Comparison of ENCODE assay signal across 26 cellular contexts in genomic region chr1:62247391-62248168, GRCh38. TPM values are rescaled to one million over a fixed set of nuclear protein-coding genes. Genes with fewer than 3 reads are reported as not detected.
A peak's percentile ranks its signal among the peaks of the same experiment; 100 is the strongest.
DNase-seq lines count a peak whose midpoint lies in the region; ATAC-seq and TF ChIP-seq lines count a peak whose summit lies in the region.
"Had no signal": no experiment of that assay in that cellular context is flagged by ENCODE, and none has a peak within 500 bp of the region (broad histone marks: within the 10 kb centered on the region; RNA-seq: fewer than 3 reads in every experiment).

No MANE protein-coding gene starts in this region.

- CTCF ChIA-PET in Calu3 (lab: Charles Lee), result no interaction called here

- H3K27ac Mint-ChIP-seq in Calu3 (ENCODE audit: unreplicated experiment) (no peak overlapping the region), chondrocyte (ENCODE audit: unreplicated experiment) (no peak overlapping the region)
- H3K27ac Mint-ChIP-seq: activated CD8-positive, alpha-beta T cell treated with anti-CD3 and anti-CD28 coated beads, Interleukin-2, amount 10 ng/mL, durations not matched to agents 7 days and 5 days; B cell had no signal

- H3K4me1 Mint-ChIP-seq in Calu3 (ENCODE audit: low read depth, unreplicated experiment), result no peaks in the 10 kb centered on the region
- H3K4me1 Mint-ChIP-seq in chondrocyte (ENCODE audit: low read depth), result no peaks in the 10 kb centered on the region
- H3K4me1 Mint-ChIP-seq: B cell; naive thymus-derived CD8-positive, alpha-beta T cell had no signal

- TF ChIP-seq CTCF in Calu3 (IDR thresholded peaks at IDR 0.05; ENCODE audit: unreplicated experiment) (no peak), chondrocyte (IDR thresholded peaks at IDR 0.05) (no peak)

- intact Hi-C loops in Calu3 (cut with micrococcal nuclease; ENCODE audit: unreplicated experiment), result no loop called here

- peaks cover 73% of the 10 kb centered on the region for H3K27me3 Mint-ChIP-seq in Calu3 (ENCODE audit: unreplicated experiment)
- H3K27me3 Mint-ChIP-seq in chondrocyte (ENCODE audit: low read depth), result no peaks in the 10 kb centered on the region

- peak; percentile 20 for DNase-seq in DMS153 (lab: John Stamatoyannopoulos, UW)
- DNase-seq in DMS153 treated with DMSO at 0.1 percent for 48 hours (lab: John Stamatoyannopoulos, UW; ENCODE audit: unreplicated experiment), result no peak
- DNase-seq in Calu3, result peak; percentile 15
- peak; percentile 31 for DNase-seq in NCI-H2227 treated with DMSO at 0.1 percent for 48 hours (lab: John Stamatoyannopoulos, UW)
- peak; percentile 47 for DNase-seq in iPS-NIHi11 (ENCODE audit: low spot score)
- no peak for DNase-seq in chondrocyte (ENCODE audit: low spot score)
- no peak for DNase-seq in activated CD4-positive, alpha-beta T cell treated with anti-CD3 and anti-CD28 coated beads for 1 hour
- DNase-seq: activated CD4-positive, CD25-positive, alpha-beta regulatory T cell; activated CD8-positive, alpha-beta T cell treated with anti-CD3 and anti-CD28 coated beads, Interleukin-2, amount 10 ng/mL, durations not matched to agents 7 days and 5 days; activated naive CD4-positive, alpha-beta T cell treated with Interleukin-2 at 50 U/mL for 16 hours; activated T-cell treated with anti-CD3 and anti-CD28 coated beads, Interleukin-2, amount 50 U/mL, for 1 hour; aorta; cerebellar nuclear complex; effector CD8-positive, alpha-beta T cell; gastrocnemius medialis; Kasumi-1; kidney glomerular epithelial cell; naive thymus-derived CD8-positive, alpha-beta T cell; T1000 had no signal

- no peaks in the 10 kb centered on the region for H3K9me3 Mint-ChIP-seq in Calu3 (ENCODE audit: low read depth, unreplicated experiment)
- H3K9me3 Mint-ChIP-seq in chondrocyte (ENCODE audit: low read depth), result no peaks in the 10 kb centered on the region
- H3K9me3 Mint-ChIP-seq: naive thymus-derived CD8-positive, alpha-beta T cell had no signal

- no peak for ATAC-seq in GM18907 (IDR thresholded peaks at IDR 0.05; ENCODE audit: unreplicated experiment)
- ATAC-seq: activated CD8-positive, alpha-beta T cell treated with anti-CD3 and anti-CD28 coated beads, Interleukin-2, amount 10 ng/mL, durations not matched to agents 7 days and 5 days; esophagus mucosa; gastrocnemius medialis; naive thymus-derived CD8-positive, alpha-beta T cell; sciatic nerve had no signal

- BruUV-seq in Calu3 (replicated peaks; lab: Mats Ljungman, UMichigan), result no TSS peak

- H3K36me3 Mint-ChIP-seq in Calu3 (ENCODE audit: insufficient read depth, unreplicated experiment), result no peaks in the 10 kb centered on the region
- no peaks in the 10 kb centered on the region for H3K36me3 Mint-ChIP-seq in chondrocyte (ENCODE audit: low read depth)

- H3K4me3 Mint-ChIP-seq in Calu3 (ENCODE audit: low read depth, unreplicated experiment) (no peak overlapping the region), chondrocyte (ENCODE audit: unreplicated experiment) (no peak overlapping the region)
- H3K4me3 Mint-ChIP-seq: activated CD8-positive, alpha-beta T cell treated with anti-CD3 and anti-CD28 coated beads, Interleukin-2, amount 10 ng/mL, durations not matched to agents 7 days and 5 days; B cell; naive thymus-derived CD8-positive, alpha-beta T cell had no signal

RNA-seq across cellular contexts. Expression of gene L1TD1, which starts 52.9 kb away (rescaled TPM):
- total RNA-seq in Calu3 (2022), result not detected in 2 replicates
- total RNA-seq in chondrocyte, result 0.12 to 0.26 TPM (median 0.15 TPM) in 3 replicates
- total RNA-seq: A172; activated CD8-positive, alpha-beta T cell treated with anti-CD3 and anti-CD28 coated beads, Interleukin-2, amount 10 ng/mL, durations not matched to agents 7 days and 5 days; B cell; esophagus mucosa; gastrocnemius medialis; H4; HT-29; naive thymus-derived CD8-positive, alpha-beta T cell had no signal

Comparison
In these comparisons a context has a peak if more than half of its experiments do, and no peak if none do; other contexts are left out.
1. DNase-seq: peak in DMS153 (single experiment), Calu3 (single experiment), NCI-H2227 treated with DMSO at 0.1 percent for 48 hours (single experiment) and iPS-NIHi11 (single experiment); none in DMS153 treated with DMSO at 0.1 percent for 48 hours (single experiment), chondrocyte (single experiment) and activated CD4-positive, alpha-beta T cell treated with anti-CD3 and anti-CD28 coated beads for 1 hour (single experiment).